ENCODE assay signal across 12 cellular contexts in the genomic region with DNA sequence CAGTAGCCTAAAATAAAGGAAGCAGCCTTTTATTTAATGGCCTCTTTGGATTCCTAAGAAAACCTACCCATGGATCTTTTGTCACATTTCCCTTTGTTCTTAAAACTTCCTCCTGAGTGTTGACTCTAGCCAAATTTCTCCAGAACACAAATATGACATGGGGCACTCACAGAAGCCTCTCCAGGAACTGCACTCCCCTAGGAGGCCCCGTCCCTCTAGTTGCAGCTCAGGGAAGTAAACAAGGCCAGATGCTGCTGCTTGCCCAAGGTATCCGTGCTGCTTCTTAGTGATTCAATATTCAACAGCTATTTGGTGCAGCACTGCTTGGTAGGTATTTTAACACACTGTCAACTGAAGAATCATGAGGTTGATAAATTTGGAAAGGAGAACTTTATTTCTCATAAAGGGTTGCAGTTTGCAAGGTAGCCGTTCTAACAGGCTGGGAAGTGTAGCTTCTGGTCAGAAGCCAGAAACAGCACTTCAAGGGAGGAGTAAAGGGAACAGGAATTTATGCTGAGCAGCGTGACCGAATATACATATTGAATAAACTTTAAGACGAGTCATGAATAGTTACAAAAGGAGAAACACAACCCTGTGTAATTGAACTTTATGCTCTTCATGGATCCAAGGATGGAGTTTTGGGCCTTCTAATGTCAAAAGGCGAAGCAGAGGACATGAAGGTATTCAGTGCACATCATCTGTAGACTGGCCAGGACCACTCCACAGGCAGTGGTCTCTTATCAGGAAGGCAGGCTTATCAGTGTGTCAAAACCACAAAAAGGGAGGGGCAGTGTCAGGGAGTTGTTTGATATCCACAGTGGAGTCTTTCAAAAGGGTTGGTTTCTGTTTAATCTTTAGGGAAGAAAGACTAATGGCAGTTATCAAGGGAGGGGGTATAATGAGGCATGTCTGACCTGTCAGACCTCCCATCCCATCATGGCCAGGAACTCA.
DNase-seq lines count a peak whose midpoint lies in the region; ATAC-seq, FAIRE-seq and TF ChIP-seq lines count a peak whose summit lies in the region.
"Had no signal": no experiment of that assay in that cellular context is flagged by ENCODE, and none has a peak within 500 bp of the region (broad histone marks: within the 10 kb centered on the region; RNA-seq: fewer than 3 reads in every experiment).

No MANE protein-coding gene starts in this region.

- POLR2A ChIA-PET in K562 (lab: Yijun Ruan, JAX): no interaction called here

- H2BK12ac ChIP-seq in trophoblast cell (ENCODE audit: low read length): peak overlapping the region; percentile 21

- ATAC-seq in K562: peak; percentile 92
- ATAC-seq in T-helper 17 cell: no peak
- ATAC-seq in activated T-helper 17 cell treated with anti-CD3 and anti-CD28 coated beads, Interleukin-2, amount 50 U/mL, for 72 hours (replicated peaks): no peak

- H3K9me3 Mint-ChIP-seq in activated T-helper 17 cell treated with anti-CD3 and anti-CD28 coated beads, Interleukin-2, amount 50 U/mL, for 72 hours: no peaks in the 10 kb centered on the region
- H3K9me3 Mint-ChIP-seq in glutamatergic neuron (ENCODE audit: unreplicated experiment): peaks cover 3% of the 10 kb centered on the region

- in situ Hi-C loops in K562 (cut with MboI): no loop called here

- H4K12ac ChIP-seq in trophoblast cell (ENCODE audit: low read depth, low read length): no peak overlapping the region

- H3K79me1 ChIP-seq in trophoblast cell (ENCODE audit: low read length): peaks cover 9% of the 10 kb centered on the region

- no peaks in the 10 kb centered on the region for H3K9me1 ChIP-seq in K562 (ENCODE audit: control insufficient read depth, insufficient read depth, low read length)

- no peaks in the 10 kb centered on the region for H3K27me3 ChIP-seq in K562 (ENCODE audit: control insufficient read depth in 2 of 2, insufficient read depth in 2 of 2, low read length in 2 of 2)
- no peaks in the 10 kb centered on the region for H3K27me3 ChIP-seq in trophoblast cell (ENCODE audit: insufficient read depth, low read length)

- no peak overlapping the region for H3K23ac ChIP-seq in trophoblast cell (ENCODE audit: low read length)

- H3K4ac ChIP-seq in trophoblast cell (ENCODE audit: low read depth, low read length): no peak overlapping the region

- no peaks in the 10 kb centered on the region; the same call in 1 of the 2 replicates for H3K9me3 ChIP-seq in K562 (replicated peaks; ENCODE audit: control insufficient read depth, insufficient read depth, low read depth, low read length)
- H3K9me3 ChIP-seq in trophoblast cell (ENCODE audit: insufficient read depth, low read depth, low read length): no peaks in the 10 kb centered on the region
- no peaks in the 10 kb centered on the region for H3K9me3 ChIP-seq in T-helper 17 cell (ENCODE audit: control insufficient read depth, low read length, poor library complexity, severe bottlenecking)

- no TSS peak for BruUV-seq in K562 (replicated peaks; lab: Mats Ljungman, UMichigan)

- H3K36me3 Mint-ChIP-seq in T-helper 17 cell (ENCODE audit: low read depth) (no peaks in the 10 kb centered on the region), glutamatergic neuron (ENCODE audit: unreplicated experiment) (no peaks in the 10 kb centered on the region)
- no peaks in the 10 kb centered on the region for H3K36me3 Mint-ChIP-seq in activated T-helper 17 cell treated with anti-CD3 and anti-CD28 coated beads, Interleukin-2, amount 50 U/mL, for 72 hours (ENCODE audit: low read depth)

- H3K4me2 ChIP-seq in K562 (ENCODE audit: insufficient read depth, low read length) (peak overlapping the region; percentile 2; the same call in 1 of the 2 replicates), trophoblast cell (ENCODE audit: low read length) (no peak overlapping the region)

- H3K27ac Mint-ChIP-seq in T-helper 17 cell (no peak overlapping the region), glutamatergic neuron (ENCODE audit: unreplicated experiment) (no peak overlapping the region)
- H3K27ac Mint-ChIP-seq in activated T-helper 17 cell treated with anti-CD3 and anti-CD28 coated beads, Interleukin-2, amount 50 U/mL, for 72 hours: no peak overlapping the region

- H2AFZ ChIP-seq in K562 (ENCODE audit: low read depth, low read length): peak overlapping the region; percentile 68
- H2AFZ ChIP-seq in trophoblast cell (ENCODE audit: insufficient read depth, low read length, poor library complexity): no peak overlapping the region

- H4K91ac ChIP-seq in trophoblast cell (ENCODE audit: low read depth, low read length): peak overlapping the region; percentile 50

- 21% methylated on average over 7 of the region's 7 CpGs for WGBS in K562 (ENCODE audit: insufficient coverage, low coverage, missing lambda C conversion rate)
- WGBS in trophoblast cell (ENCODE audit: extremely low coverage, insufficient coverage, insufficient read length): no CpG with 5 or more reads among the region's 7 CpGs

- H3K14ac ChIP-seq in trophoblast cell (ENCODE audit: low read length): no peak overlapping the region

- no peak for FAIRE-seq in K562 (lab: Jason Lieb, UNC)
- FAIRE-seq: urothelium cell line had no signal

- no peak overlapping the region for H4K8ac ChIP-seq in trophoblast cell (ENCODE audit: low read depth, low read length)

- H3K79me2 ChIP-seq in K562 (ENCODE audit: control insufficient read depth, insufficient read depth, low read length) (no peaks in the 10 kb centered on the region), trophoblast cell (ENCODE audit: control insufficient read depth, insufficient read depth, low read length, poor library complexity) (no peaks in the 10 kb centered on the region)

- H3K36me3 ChIP-seq in K562 (ENCODE audit: control insufficient read depth, insufficient read depth, low read length) (no peaks in the 10 kb centered on the region), trophoblast cell (ENCODE audit: control insufficient read depth in 1 of 2, insufficient read depth in 2 of 2, low read length in 2 of 2) (no peaks in the 10 kb centered on the region)

- no peaks in the 10 kb centered on the region for H4K20me1 ChIP-seq in K562 (replicated peaks; ENCODE audit: control insufficient read depth, insufficient read depth, low read length)

- H3K9ac ChIP-seq in K562 (ENCODE audit: insufficient read depth in 1 of 2, low read depth in 2 of 2, low read length in 2 of 2) (no peak overlapping the region), trophoblast cell (ENCODE audit: low read length) (no peak overlapping the region)

- no peak overlapping the region for H3K18ac ChIP-seq in trophoblast cell (ENCODE audit: low read length)

- no peak for TF ChIP-seq RAD21 in K562 (CRISPR knock-in tag; conservative IDR thresholded peaks at IDR 0.05 in 1 of 2, IDR thresholded peaks at IDR 0.05 in 1 of 2)

- H3K4me1 Mint-ChIP-seq in T-helper 17 cell: no peaks in the 10 kb centered on the region
- no peaks in the 10 kb centered on the region for H3K4me1 Mint-ChIP-seq in activated T-helper 17 cell treated with anti-CD3 and anti-CD28 coated beads, Interleukin-2, amount 50 U/mL, for 72 hours
- H3K4me1 Mint-ChIP-seq in glutamatergic neuron (ENCODE audit: low read depth, unreplicated experiment): no peaks in the 10 kb centered on the region

- TF ChIP-seq POLR2A in K562 (conservative IDR thresholded peaks at IDR 0.05): no peak

- peak; percentile 17 to 27 for DNase-seq in NCI-H446 (lab: John Stamatoyannopoulos, UW)
- DNase-seq in NCI-H446 treated with DMSO at 0.1 percent for 48 hours (lab: John Stamatoyannopoulos, UW): no peak
- DNase-seq in NCI-H146 (lab: John Stamatoyannopoulos, UW): peak; percentile 77
- peak in 1 of 4 experiments; percentile 68 for DNase-seq in K562 (ENCODE audit: extremely low read depth in 1 of 4, low spot score in 3 of 4)
- no peak for DNase-seq in trophoblast cell
- no peak for DNase-seq in T-helper 17 cell
- DNase-seq in glutamatergic neuron: no peak
- DNase-seq: activated CD4-positive, alpha-beta T cell treated with anti-CD3 and anti-CD28 coated beads for 4 hours; midbrain; NCI-H748 treated with DMSO at 0.1 percent for 48 hours had no signal

- peaks cover 8% of the 10 kb centered on the region for H3K27me3 Mint-ChIP-seq in T-helper 17 cell
- no peaks in the 10 kb centered on the region for H3K27me3 Mint-ChIP-seq in activated T-helper 17 cell treated with anti-CD3 and anti-CD28 coated beads, Interleukin-2, amount 50 U/mL, for 72 hours
- H3K27me3 Mint-ChIP-seq in glutamatergic neuron (ENCODE audit: unreplicated experiment): peaks cover 8% of the 10 kb centered on the region

- intact Hi-C loops in K562 (cut with micrococcal nuclease): no loop called here

- H3K4me1 ChIP-seq in K562 (replicated peaks in 1 of 2; ENCODE audit: control insufficient read depth in 2 of 2, insufficient read depth in 2 of 2, low read length in 2 of 2) (peaks cover 4 to 30% of the 10 kb centered on the region in 2 experiments; a peak in 4 of 5 replicates), trophoblast cell (ENCODE audit: control insufficient read depth in 1 of 2, insufficient read depth in 2 of 2, low read length in 2 of 2) (peaks cover 7 to 19% of the 10 kb centered on the region in 2 experiments)

- H3K4me3 Mint-ChIP-seq in T-helper 17 cell: no peak overlapping the region
- no peak overlapping the region for H3K4me3 Mint-ChIP-seq in activated T-helper 17 cell treated with anti-CD3 and anti-CD28 coated beads, Interleukin-2, amount 50 U/mL, for 72 hours
- H3K4me3 Mint-ChIP-seq in glutamatergic neuron (ENCODE audit: unreplicated experiment): no peak overlapping the region

- H2AK5ac ChIP-seq in trophoblast cell (ENCODE audit: low read length): no peak overlapping the region

- H3K4me3 ChIP-seq in K562 (no peak overlapping the region), trophoblast cell (ENCODE audit: low read depth, low read length) (no peak overlapping the region)

- CTCF ChIA-PET in K562 (lab: Yijun Ruan, JAX; ENCODE audit: low intra/inter-chr PET ratio): no interaction called here

- H2BK5ac ChIP-seq in trophoblast cell (ENCODE audit: low read depth, low read length, poor library complexity): no peak overlapping the region

- H2BK120ac ChIP-seq in trophoblast cell (ENCODE audit: insufficient read depth, low read length, poor library complexity): no peak overlapping the region

- peak; percentile 76 for TF ChIP-seq EP300 in K562 (IDR thresholded peaks at IDR 0.05; ENCODE audit: low read length)

- TF ChIP-seq CTCF in K562 (IDR thresholded peaks at IDR 0.05 in 2 of 3, conservative IDR thresholded peaks at IDR 0.05 in 1 of 3; ENCODE audit: insufficient read depth in 2 of 3, low read depth in 1 of 3, low read length in 3 of 3) (no peak; a peak in 1 of 6 replicates), glutamatergic neuron (IDR thresholded peaks at IDR 0.05; ENCODE audit: partially characterized antibody, unreplicated experiment) (no peak)

- H3K27ac ChIP-seq in K562 (ENCODE audit: extremely low read depth, low read depth, low read length) (peak overlapping the region; percentile 38; the same call in 1 of the 3 replicates), trophoblast cell (ENCODE audit: low read depth, low read length) (no peak overlapping the region)

Comparison
In these comparisons a context has a peak if more than half of its experiments do, and no peak if none do; other contexts are left out.
1. DNase-seq: peak in NCI-H446 (2 of 2) and NCI-H146 (single experiment); none in NCI-H446 treated with DMSO at 0.1 percent for 48 hours (single experiment), trophoblast cell (0 of 2), T-helper 17 cell (0 of 3) and glutamatergic neuron (single experiment).